Comparison of ENCODE assay signal across 10 cellular contexts in the genomic region with DNA sequence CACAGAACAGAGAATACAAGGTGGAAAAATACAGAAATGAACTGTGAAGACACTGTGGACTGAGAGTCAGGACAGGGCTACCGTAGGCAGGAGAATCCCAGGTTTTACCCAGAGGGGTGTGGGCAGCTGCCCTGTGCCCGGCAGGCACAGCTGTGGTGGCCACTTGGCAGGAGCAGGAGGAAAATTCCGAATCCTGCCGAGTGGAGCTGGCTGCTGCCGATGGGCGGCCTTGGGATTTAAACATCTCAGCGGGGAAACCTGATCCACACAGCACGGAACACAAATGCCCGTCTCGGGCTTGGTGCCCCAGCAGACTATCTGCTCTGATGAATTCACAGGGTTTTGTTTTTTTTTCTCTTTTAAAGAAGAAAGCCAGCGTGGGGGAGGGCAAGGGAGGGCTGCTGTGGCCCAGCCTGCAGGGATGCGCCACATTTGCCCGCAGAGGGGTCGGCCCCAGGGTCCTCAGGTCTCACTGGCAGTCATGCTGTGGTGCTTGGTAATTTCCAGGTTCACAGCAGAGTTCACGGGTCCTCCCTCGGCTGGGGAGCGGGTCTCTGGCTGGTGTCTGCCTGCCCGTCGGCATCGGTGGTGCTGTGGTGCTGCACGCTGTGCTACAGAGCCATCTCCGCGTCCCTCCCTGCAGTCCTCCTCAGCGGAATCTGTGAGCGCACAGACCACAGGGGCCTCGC. TPM values are rescaled to one million over a fixed set of nuclear protein-coding genes. Genes with fewer than 3 reads are reported as not detected.
DNase-seq lines count a peak whose midpoint lies in the region; ATAC-seq, FAIRE-seq and TF ChIP-seq lines count a peak whose summit lies in the region.
"Had no signal": no experiment of that assay in that cellular context is flagged by ENCODE, and none has a peak within 500 bp of the region (broad histone marks: within the 10 kb centered on the region; RNA-seq: fewer than 3 reads in every experiment).

No MANE protein-coding gene starts in this region.

- no peaks in the 10 kb centered on the region for H3K9me3 Mint-ChIP-seq in activated CD4-positive, alpha-beta T cell treated with anti-CD3 and anti-CD28 coated beads, Interleukin-2, amount 10 ng/mL, durations not matched to agents 7 days and 5 days
- H3K9me3 Mint-ChIP-seq in activated T-helper 1 cell treated with anti-CD3 and anti-CD28 coated beads, Interleukin-12 subunit alpha, Interleukin-12 subunit beta, Interleukin-2, Interleukin-4 antibody, amounts not matched to agents 30 ng/mL and 10 ng/mL and 1 ng/mL, durations not matched to agents 14 hours and 24 hours and 36 hours, result no peaks in the 10 kb centered on the region

- no peaks in the 10 kb centered on the region; the same call in 1 of the 2 replicates for H4K20me1 ChIP-seq in HepG2 (ENCODE audit: insufficient read depth, low read length)

- peaks cover 29% of the 10 kb centered on the region for H3K4me1 ChIP-seq in HepG2 (ENCODE audit: insufficient read depth, low read length)
- H3K4me1 ChIP-seq in subcutaneous abdominal adipose tissue (ENCODE audit: control insufficient read depth in 5 of 5, insufficient read depth in 5 of 5, low read length in 5 of 5), result peaks cover 34 to 92% (median 90%) of the 10 kb centered on the region in 5 donors

- TF ChIP-seq EP300 in HepG2 (IDR thresholded peaks at IDR 0.05; ENCODE audit: low read depth in 2 of 2, low read length in 2 of 2) (no peak), HepG2 (CRISPR knock-in tag; IDR thresholded peaks at IDR 0.05; ENCODE audit: borderline replicate concordance) (no peak)

- no peaks in the 10 kb centered on the region for H3K9me3 ChIP-seq in HepG2 (ENCODE audit: low read length)
- no peaks in the 10 kb centered on the region for H3K9me3 ChIP-seq in subcutaneous abdominal adipose tissue (ENCODE audit: control insufficient read depth in 5 of 5, low read length in 5 of 5)

- no peak for FAIRE-seq in HepG2 (lab: Jason Lieb, UNC)

- intact Hi-C loops in activated T-helper 1 cell treated with anti-CD3 and anti-CD28 coated beads, Interleukin-12 subunit alpha, Interleukin-12 subunit beta, Interleukin-2, Interleukin-4 antibody, amounts not matched to agents 30 ng/mL and 10 ng/mL and 1 ng/mL, durations not matched to agents 14 hours and 24 hours and 36 hours (cut with micrococcal nuclease), result no loop called here
- intact Hi-C loops in HepG2 (cut with micrococcal nuclease; ENCODE audit: unreplicated experiment), result no loop called here

- TF ChIP-seq RAD21 in HepG2 (CRISPR knock-in tag; IDR thresholded peaks at IDR 0.05), result no peak

- H3K4me3 ChIP-seq in HepG2 (replicated peaks in 1 of 3; ENCODE audit: insufficient read depth in 1 of 3, low read depth in 2 of 3, low read length in 3 of 3) (no peak overlapping the region), subcutaneous abdominal adipose tissue (ENCODE audit: low read depth in 1 of 5, low read length in 5 of 5) (no peak overlapping the region)

- H3K79me2 ChIP-seq in HepG2 (ENCODE audit: insufficient read depth, low read length), result peaks cover 49% of the 10 kb centered on the region

- TF ChIP-seq CTCF in HepG2 (CRISPR knock-in tag; IDR thresholded peaks at IDR 0.05), result no peak

- no peak overlapping the region for H3K27ac ChIP-seq in HepG2 (ENCODE audit: extremely low read length, insufficient read depth, low read length)
- H3K27ac ChIP-seq in subcutaneous abdominal adipose tissue (ENCODE audit: low read depth, low read length), result peak overlapping the region; percentile 46

- H3K36me3 ChIP-seq in HepG2 (replicated peaks in 1 of 2; ENCODE audit: control insufficient read depth in 1 of 2, insufficient read depth in 2 of 2, low read length in 2 of 2) (peaks cover 13 to 30% of the 10 kb centered on the region in 2 experiments; a peak in 4 of 5 replicates), subcutaneous abdominal adipose tissue (ENCODE audit: control insufficient read depth in 5 of 5, insufficient read depth in 5 of 5, low read length in 5 of 5) (peaks cover 0 to 22% (median 10%) of the 10 kb centered on the region in 5 donors)

- no TSS peak for BruUV-seq in HepG2 (replicated peaks; lab: Mats Ljungman, UMichigan)

- WGBS in HepG2 (ENCODE audit: low lambda C conversion rate), result 94% methylated on average over 19 of the region's 26 CpGs

- POLR2A ChIA-PET in activated CD4-positive, alpha-beta T cell treated with anti-CD3 and anti-CD28 coated beads, Interleukin-2, amount 10 ng/mL, durations not matched to agents 7 days and 5 days (lab: Charles Lee), result no interaction called here
- POLR2A ChIA-PET in HepG2 (lab: Yijun Ruan, JAX), result no interaction called here

- in situ Hi-C loops in HepG2 (cut with HindIII; ENCODE audit: extremely low pct_ligation_motif_present, low pct_unique_long_range_greater_than_20kb), result no loop called here

- H3K4me1 Mint-ChIP-seq in activated CD4-positive, alpha-beta T cell treated with anti-CD3 and anti-CD28 coated beads, Interleukin-2, amount 10 ng/mL, durations not matched to agents 7 days and 5 days, result peaks cover 81% of the 10 kb centered on the region
- peaks cover 54% of the 10 kb centered on the region for H3K4me1 Mint-ChIP-seq in activated T-helper 1 cell treated with anti-CD3 and anti-CD28 coated beads, Interleukin-12 subunit alpha, Interleukin-12 subunit beta, Interleukin-2, Interleukin-4 antibody, amounts not matched to agents 30 ng/mL and 10 ng/mL and 1 ng/mL, durations not matched to agents 14 hours and 24 hours and 36 hours (ENCODE audit: low read depth)

- no peaks in the 10 kb centered on the region for H3K27me3 ChIP-seq in HepG2 (ENCODE audit: control insufficient read depth in 1 of 2, insufficient read depth in 2 of 2, low read length in 2 of 2)
- H3K27me3 ChIP-seq in subcutaneous abdominal adipose tissue (ENCODE audit: control insufficient read depth in 5 of 5, insufficient read depth in 4 of 5, low read length in 5 of 5), result no peaks in the 10 kb centered on the region

- no peaks in the 10 kb centered on the region for H3K27me3 Mint-ChIP-seq in activated CD4-positive, alpha-beta T cell treated with anti-CD3 and anti-CD28 coated beads, Interleukin-2, amount 10 ng/mL, durations not matched to agents 7 days and 5 days
- no peaks in the 10 kb centered on the region for H3K27me3 Mint-ChIP-seq in activated T-helper 1 cell treated with anti-CD3 and anti-CD28 coated beads, Interleukin-12 subunit alpha, Interleukin-12 subunit beta, Interleukin-2, Interleukin-4 antibody, amounts not matched to agents 30 ng/mL and 10 ng/mL and 1 ng/mL, durations not matched to agents 14 hours and 24 hours and 36 hours (ENCODE audit: insufficient read depth)

- H3K9ac ChIP-seq in HepG2 (ENCODE audit: insufficient read depth, low read depth, low read length) (no peak overlapping the region), subcutaneous abdominal adipose tissue (ENCODE audit: low read length in 5 of 5) (peak overlapping the region in 4 of 5 donors; percentile 10 to 68 (median 38))

- H3K27ac Mint-ChIP-seq in activated CD4-positive, alpha-beta T cell treated with anti-CD3 and anti-CD28 coated beads, Interleukin-2, amount 10 ng/mL, durations not matched to agents 7 days and 5 days, result peak overlapping the region; percentile 93
- H3K27ac Mint-ChIP-seq in activated T-helper 1 cell treated with anti-CD3 and anti-CD28 coated beads, Interleukin-12 subunit alpha, Interleukin-12 subunit beta, Interleukin-2, Interleukin-4 antibody, amounts not matched to agents 30 ng/mL and 10 ng/mL and 1 ng/mL, durations not matched to agents 14 hours and 24 hours and 36 hours, result peak overlapping the region; percentile 72

- no peak for TF ChIP-seq POLR2A in HepG2 (IDR thresholded peaks at IDR 0.05; ENCODE audit: insufficient read depth in 1 of 2, low read depth in 2 of 2, low read length in 2 of 2)

- ATAC-seq in HepG2 (no peak), HG02642 (IDR thresholded peaks at IDR 0.05; ENCODE audit: poor library complexity, unreplicated experiment) (no peak)

- CTCF ChIA-PET in activated CD4-positive, alpha-beta T cell treated with anti-CD3 and anti-CD28 coated beads, Interleukin-2, amount 10 ng/mL, durations not matched to agents 7 days and 5 days (lab: Charles Lee), result no interaction called here
- CTCF ChIA-PET in HepG2 (lab: Yijun Ruan, JAX; ENCODE audit: low intra/inter-chr PET ratio, low total read pairs), result no interaction called here

- peaks cover 10% of the 10 kb centered on the region for H3K36me3 Mint-ChIP-seq in activated CD4-positive, alpha-beta T cell treated with anti-CD3 and anti-CD28 coated beads, Interleukin-2, amount 10 ng/mL, durations not matched to agents 7 days and 5 days (ENCODE audit: low read depth)
- H3K36me3 Mint-ChIP-seq in activated T-helper 1 cell treated with anti-CD3 and anti-CD28 coated beads, Interleukin-12 subunit alpha, Interleukin-12 subunit beta, Interleukin-2, Interleukin-4 antibody, amounts not matched to agents 30 ng/mL and 10 ng/mL and 1 ng/mL, durations not matched to agents 14 hours and 24 hours and 36 hours (ENCODE audit: low read depth), result no peaks in the 10 kb centered on the region

- no peak overlapping the region for H2AFZ ChIP-seq in HepG2 (ENCODE audit: low read length)

- no peak overlapping the region for H3K4me2 ChIP-seq in HepG2 (ENCODE audit: low read depth, low read length)

- peak overlapping the region; percentile 62 for H3K4me3 Mint-ChIP-seq in activated CD4-positive, alpha-beta T cell treated with anti-CD3 and anti-CD28 coated beads, Interleukin-2, amount 10 ng/mL, durations not matched to agents 7 days and 5 days
- H3K4me3 Mint-ChIP-seq in activated T-helper 1 cell treated with anti-CD3 and anti-CD28 coated beads, Interleukin-12 subunit alpha, Interleukin-12 subunit beta, Interleukin-2, Interleukin-4 antibody, amounts not matched to agents 30 ng/mL and 10 ng/mL and 1 ng/mL, durations not matched to agents 14 hours and 24 hours and 36 hours, result peak overlapping the region; percentile 45

- DNase-seq in activated CD4-positive, alpha-beta T cell treated with anti-CD3 and anti-CD28 coated beads, Interleukin-2, amount 10 ng/mL, durations not matched to agents 7 days and 5 days, result no peak
- no peak for DNase-seq in activated CD4-positive, alpha-beta T cell treated with anti-CD3 and anti-CD28 coated beads, Interleukin-2, amount 50 U/mL, for 4 hours
- DNase-seq in activated T-helper 1 cell treated with anti-CD3 and anti-CD28 coated beads, Interleukin-12 subunit alpha, Interleukin-12 subunit beta, Interleukin-2, Interleukin-4 antibody, amounts not matched to agents 30 ng/mL and 10 ng/mL and 1 ng/mL, durations not matched to agents 14 hours and 24 hours and 36 hours (ENCODE audit: low spot score), result no peak
- no peak for DNase-seq in HepG2 (ENCODE audit: low spot score)
- no peak for DNase-seq in hepatic stellate cell (ENCODE audit: low spot score)
- no peak for DNase-seq in HuH-7 (ENCODE audit: low spot score)
- DNase-seq: foreskin fibroblast, NCI-H187 had no signal

RNA-seq across cellular contexts. Expression of gene MPND, which starts 28.0 kb away (rescaled TPM):
- 10 to 100 TPM; 21.2 to 28.1 TPM for total RNA-seq in activated CD4-positive, alpha-beta T cell treated with anti-CD3 and anti-CD28 coated beads, Interleukin-2, amount 10 ng/mL, durations not matched to agents 7 days and 5 days
- total RNA-seq in activated T-helper 1 cell treated with anti-CD3 and anti-CD28 coated beads, Interleukin-12 subunit alpha, Interleukin-12 subunit beta, Interleukin-2, Interleukin-4 antibody, amounts not matched to agents 30 ng/mL and 10 ng/mL and 1 ng/mL, durations not matched to agents 14 hours and 24 hours and 36 hours, result 15.7 and 19.3 TPM in 2 replicates
- 12.9 and 15.8 TPM in 2 replicates for total RNA-seq in HepG2 (2016; rRNA removed; fragmentation: Illumina TruSeq; extraction: Trizol)
- total RNA-seq in HepG2 (2016; cell fraction: cytosol; rRNA removed; fragmentation: Illumina TruSeq; extraction: Trizol; ENCODE audit: low read depth), result 16.5 and 20.0 TPM in 2 replicates
- total RNA-seq in HepG2 (2016; cell fraction: insoluble cytoplasmic fraction; rRNA removed; fragmentation: Illumina TruSeq; extraction: Trizol), result 13.8 and 14.3 TPM in 2 replicates
- total RNA-seq in HepG2 (2016; cell fraction: membrane; rRNA removed; fragmentation: Illumina TruSeq; extraction: Trizol), result 26.2 and 26.3 TPM in 2 replicates
- total RNA-seq in HepG2 (2016; cell fraction: nucleus; rRNA removed; fragmentation: Illumina TruSeq; extraction: Trizol), result 9.0 and 14.0 TPM in 2 replicates
- 10.8 and 12.5 TPM in 2 replicates for polyA plus RNA-seq in HepG2 (2011; rRNA removed)
- 9.6 and 14.7 TPM in 2 replicates for polyA plus RNA-seq in HepG2 (2011; cell fraction: cytosol; rRNA removed)
- polyA plus RNA-seq in HepG2 (2011; cell fraction: nucleus; rRNA removed), result 11.4 TPM in 2 replicates
- 9.9 and 11.7 TPM in 2 replicates for polyA plus RNA-seq in HepG2 (2012)
- 26.1 and 31.1 TPM in 2 replicates for polyA plus RNA-seq in HepG2 (2016; cell fraction: cytosol; fragmentation: Illumina TruSeq; extraction: Trizol; ENCODE audit: low read depth)
- polyA plus RNA-seq in HepG2 (2016; cell fraction: insoluble cytoplasmic fraction; fragmentation: Illumina TruSeq; extraction: Trizol; ENCODE audit: low read depth), result 16.6 and 21.7 TPM in 2 replicates
- polyA plus RNA-seq in HepG2 (2016; cell fraction: membrane; fragmentation: Illumina TruSeq; extraction: Trizol; ENCODE audit: low read depth), result 33.3 and 33.5 TPM in 2 replicates
- 16.7 and 20.2 TPM in 2 replicates for polyA plus RNA-seq in HepG2 (2016; cell fraction: nucleus; fragmentation: Illumina TruSeq; extraction: Trizol; ENCODE audit: insufficient read depth, low read depth)
- 6.7 and 17.0 TPM in 2 replicates for polyA minus RNA-seq in HepG2 (2011; rRNA and poly(A)+ RNA removed; ENCODE audit: low replicate concordance)
- polyA minus RNA-seq in HepG2 (2011; cell fraction: cytosol; rRNA and poly(A)+ RNA removed), result 7.6 and 9.1 TPM in 2 replicates
- 6.7 and 7.2 TPM in 2 replicates for polyA minus RNA-seq in HepG2 (2011; cell fraction: nucleus; rRNA and poly(A)+ RNA removed)

RNA-seq across cellular contexts. Expression of gene SH3GL1, which starts 29.0 kb away (rescaled TPM):
- total RNA-seq in activated CD4-positive, alpha-beta T cell treated with anti-CD3 and anti-CD28 coated beads, Interleukin-2, amount 10 ng/mL, durations not matched to agents 7 days and 5 days, result 10 to 100 TPM; 67.7 to 68.2 TPM
- total RNA-seq in activated T-helper 1 cell treated with anti-CD3 and anti-CD28 coated beads, Interleukin-12 subunit alpha, Interleukin-12 subunit beta, Interleukin-2, Interleukin-4 antibody, amounts not matched to agents 30 ng/mL and 10 ng/mL and 1 ng/mL, durations not matched to agents 14 hours and 24 hours and 36 hours, result 50.3 and 54.2 TPM in 2 replicates
- total RNA-seq in HepG2 (2016; rRNA removed; fragmentation: Illumina TruSeq; extraction: Trizol), result 26.7 and 33.0 TPM in 2 replicates
- 13.7 and 15.7 TPM in 2 replicates for total RNA-seq in HepG2 (2016; cell fraction: cytosol; rRNA removed; fragmentation: Illumina TruSeq; extraction: Trizol; ENCODE audit: low read depth)
- total RNA-seq in HepG2 (2016; cell fraction: insoluble cytoplasmic fraction; rRNA removed; fragmentation: Illumina TruSeq; extraction: Trizol), result 24.6 and 34.8 TPM in 2 replicates
- total RNA-seq in HepG2 (2016; cell fraction: membrane; rRNA removed; fragmentation: Illumina TruSeq; extraction: Trizol), result 29.5 and 35.2 TPM in 2 replicates
- 16.4 and 18.3 TPM in 2 replicates for total RNA-seq in HepG2 (2016; cell fraction: nucleus; rRNA removed; fragmentation: Illumina TruSeq; extraction: Trizol)
- 45.1 and 52.3 TPM in 2 replicates for polyA plus RNA-seq in HepG2 (2011; rRNA removed)
- polyA plus RNA-seq in HepG2 (2011; cell fraction: cytosol; rRNA removed), result 35.9 and 53.9 TPM in 2 replicates
- 63.6 and 70.8 TPM in 2 replicates for polyA plus RNA-seq in HepG2 (2011; cell fraction: nucleus; rRNA removed)
- polyA plus RNA-seq in HepG2 (2012), result 50.6 and 52.1 TPM in 2 replicates
- polyA plus RNA-seq in HepG2 (2016; cell fraction: cytosol; fragmentation: Illumina TruSeq; extraction: Trizol; ENCODE audit: low read depth), result 29.2 and 32.7 TPM in 2 replicates
- 56.5 and 70.3 TPM in 2 replicates for polyA plus RNA-seq in HepG2 (2016; cell fraction: insoluble cytoplasmic fraction; fragmentation: Illumina TruSeq; extraction: Trizol; ENCODE audit: low read depth)
- 57.9 and 61.3 TPM in 2 replicates for polyA plus RNA-seq in HepG2 (2016; cell fraction: membrane; fragmentation: Illumina TruSeq; extraction: Trizol; ENCODE audit: low read depth)
- polyA plus RNA-seq in HepG2 (2016; cell fraction: nucleus; fragmentation: Illumina TruSeq; extraction: Trizol; ENCODE audit: insufficient read depth, low read depth), result 52.2 and 56.7 TPM in 2 replicates
- polyA minus RNA-seq in HepG2 (2011; rRNA and poly(A)+ RNA removed; ENCODE audit: low replicate concordance), result 39.3 and 69.8 TPM in 2 replicates
- polyA minus RNA-seq in HepG2 (2011; cell fraction: cytosol; rRNA and poly(A)+ RNA removed), result 30.6 and 31.5 TPM in 2 replicates
- 19.3 and 22.8 TPM in 2 replicates for polyA minus RNA-seq in HepG2 (2011; cell fraction: nucleus; rRNA and poly(A)+ RNA removed)

RNA-seq across cellular contexts. Expression of gene CHAF1A, which starts 31.1 kb away (rescaled TPM):
- 10 to 100 TPM; 77.1 to 83.7 TPM for total RNA-seq in activated CD4-positive, alpha-beta T cell treated with anti-CD3 and anti-CD28 coated beads, Interleukin-2, amount 10 ng/mL, durations not matched to agents 7 days and 5 days
- total RNA-seq in activated T-helper 1 cell treated with anti-CD3 and anti-CD28 coated beads, Interleukin-12 subunit alpha, Interleukin-12 subunit beta, Interleukin-2, Interleukin-4 antibody, amounts not matched to agents 30 ng/mL and 10 ng/mL and 1 ng/mL, durations not matched to agents 14 hours and 24 hours and 36 hours, result 106 and 107 TPM in 2 replicates
- total RNA-seq in HepG2 (2016; rRNA removed; fragmentation: Illumina TruSeq; extraction: Trizol), result 27.3 and 34.8 TPM in 2 replicates
- 18.8 and 20.2 TPM in 2 replicates for total RNA-seq in HepG2 (2016; cell fraction: cytosol; rRNA removed; fragmentation: Illumina TruSeq; extraction: Trizol; ENCODE audit: low read depth)
- 19.1 and 34.6 TPM in 2 replicates for total RNA-seq in HepG2 (2016; cell fraction: insoluble cytoplasmic fraction; rRNA removed; fragmentation: Illumina TruSeq; extraction: Trizol)
- total RNA-seq in HepG2 (2016; cell fraction: membrane; rRNA removed; fragmentation: Illumina TruSeq; extraction: Trizol), result 20.4 and 23.9 TPM in 2 replicates
- 25.6 and 26.6 TPM in 2 replicates for total RNA-seq in HepG2 (2016; cell fraction: nucleus; rRNA removed; fragmentation: Illumina TruSeq; extraction: Trizol)
- polyA plus RNA-seq in HepG2 (2011; rRNA removed), result 11.0 and 13.1 TPM in 2 replicates
- 5.7 and 16.6 TPM in 2 replicates for polyA plus RNA-seq in HepG2 (2011; cell fraction: cytosol; rRNA removed)
- 41.7 and 67.3 TPM in 2 replicates for polyA plus RNA-seq in HepG2 (2011; cell fraction: nucleus; rRNA removed)
- 6.8 and 11.8 TPM in 2 replicates for polyA plus RNA-seq in HepG2 (2012)
- polyA plus RNA-seq in HepG2 (2016; cell fraction: cytosol; fragmentation: Illumina TruSeq; extraction: Trizol; ENCODE audit: low read depth), result 4.9 and 5.2 TPM in 2 replicates
- 23.0 and 29.8 TPM in 2 replicates for polyA plus RNA-seq in HepG2 (2016; cell fraction: insoluble cytoplasmic fraction; fragmentation: Illumina TruSeq; extraction: Trizol; ENCODE audit: low read depth)
- polyA plus RNA-seq in HepG2 (2016; cell fraction: membrane; fragmentation: Illumina TruSeq; extraction: Trizol; ENCODE audit: low read depth), result 9.0 and 10.1 TPM in 2 replicates
- polyA plus RNA-seq in HepG2 (2016; cell fraction: nucleus; fragmentation: Illumina TruSeq; extraction: Trizol; ENCODE audit: insufficient read depth, low read depth), result 57.2 and 60.7 TPM in 2 replicates
- 26.8 and 48.0 TPM in 2 replicates for polyA minus RNA-seq in HepG2 (2011; rRNA and poly(A)+ RNA removed; ENCODE audit: low replicate concordance)
- 7.6 and 9.2 TPM in 2 replicates for polyA minus RNA-seq in HepG2 (2011; cell fraction: cytosol; rRNA and poly(A)+ RNA removed)
- 13.2 and 17.5 TPM in 2 replicates for polyA minus RNA-seq in HepG2 (2011; cell fraction: nucleus; rRNA and poly(A)+ RNA removed)

RNA-seq across cellular contexts. Expression of gene STAP2, which starts 32.7 kb away (rescaled TPM):
- 10 to 100 TPM; 10.4 to 11.9 TPM for total RNA-seq in activated CD4-positive, alpha-beta T cell treated with anti-CD3 and anti-CD28 coated beads, Interleukin-2, amount 10 ng/mL, durations not matched to agents 7 days and 5 days
- 12.9 and 15.0 TPM in 2 replicates for total RNA-seq in activated T-helper 1 cell treated with anti-CD3 and anti-CD28 coated beads, Interleukin-12 subunit alpha, Interleukin-12 subunit beta, Interleukin-2, Interleukin-4 antibody, amounts not matched to agents 30 ng/mL and 10 ng/mL and 1 ng/mL, durations not matched to agents 14 hours and 24 hours and 36 hours
- 39.0 and 43.1 TPM in 2 replicates for total RNA-seq in HepG2 (2016; rRNA removed; fragmentation: Illumina TruSeq; extraction: Trizol)
- total RNA-seq in HepG2 (2016; cell fraction: cytosol; rRNA removed; fragmentation: Illumina TruSeq; extraction: Trizol; ENCODE audit: low read depth), result 9.7 and 11.5 TPM in 2 replicates
- total RNA-seq in HepG2 (2016; cell fraction: insoluble cytoplasmic fraction; rRNA removed; fragmentation: Illumina TruSeq; extraction: Trizol), result 42.4 and 43.7 TPM in 2 replicates
- 14.0 and 15.6 TPM in 2 replicates for total RNA-seq in HepG2 (2016; cell fraction: membrane; rRNA removed; fragmentation: Illumina TruSeq; extraction: Trizol)
- total RNA-seq in HepG2 (2016; cell fraction: nucleus; rRNA removed; fragmentation: Illumina TruSeq; extraction: Trizol), result 14.8 and 19.2 TPM in 2 replicates
- polyA plus RNA-seq in HepG2 (2011; rRNA removed), result 43.7 and 56.0 TPM in 2 replicates
- 51.4 and 52.1 TPM in 2 replicates for polyA plus RNA-seq in HepG2 (2011; cell fraction: cytosol; rRNA removed)
- polyA plus RNA-seq in HepG2 (2011; cell fraction: nucleus; rRNA removed), result 86.7 and 88.3 TPM in 2 replicates
- 23.6 and 28.4 TPM in 2 replicates for polyA plus RNA-seq in HepG2 (2012)
- polyA plus RNA-seq in HepG2 (2016; cell fraction: cytosol; fragmentation: Illumina TruSeq; extraction: Trizol; ENCODE audit: low read depth), result 9.7 and 10.2 TPM in 2 replicates
- polyA plus RNA-seq in HepG2 (2016; cell fraction: insoluble cytoplasmic fraction; fragmentation: Illumina TruSeq; extraction: Trizol; ENCODE audit: low read depth), result 40.0 and 44.1 TPM in 2 replicates
- polyA plus RNA-seq in HepG2 (2016; cell fraction: membrane; fragmentation: Illumina TruSeq; extraction: Trizol; ENCODE audit: low read depth), result 14.2 and 14.5 TPM in 2 replicates
- 43.0 and 48.7 TPM in 2 replicates for polyA plus RNA-seq in HepG2 (2016; cell fraction: nucleus; fragmentation: Illumina TruSeq; extraction: Trizol; ENCODE audit: insufficient read depth, low read depth)
- polyA minus RNA-seq in HepG2 (2011; rRNA and poly(A)+ RNA removed; ENCODE audit: low replicate concordance), result 0.07 and 31.4 TPM in 2 replicates
- 15.3 and 25.5 TPM in 2 replicates for polyA minus RNA-seq in HepG2 (2011; cell fraction: cytosol; rRNA and poly(A)+ RNA removed)
- 6.3 and 10.3 TPM in 2 replicates for polyA minus RNA-seq in HepG2 (2011; cell fraction: nucleus; rRNA and poly(A)+ RNA removed)
